In the genomic region with DNA sequence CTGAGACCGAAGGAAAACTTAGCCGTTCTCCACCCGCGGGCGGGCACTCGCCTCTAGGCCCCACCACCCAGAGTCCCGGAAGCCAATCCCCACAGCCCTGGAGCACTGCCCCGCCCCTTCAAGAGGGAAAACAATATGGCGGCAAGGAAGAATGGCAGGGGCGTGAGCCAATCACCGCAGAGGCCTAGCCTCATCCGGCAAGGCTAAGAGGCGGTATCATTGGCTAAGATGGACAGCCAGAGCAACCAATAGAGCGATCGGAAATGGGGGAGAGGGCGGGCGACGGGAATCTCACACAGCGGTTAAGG, we compare ENCODE assay signal across 8 cellular contexts. TPM values are rescaled to one million over a fixed set of nuclear protein-coding genes. Genes with fewer than 3 reads are reported as not detected.
DNase-seq lines count a peak whose midpoint lies in the region; ATAC-seq and TF ChIP-seq lines count a peak whose summit lies in the region.

No MANE protein-coding gene starts in this region.

- CTCF ChIA-PET in PC-3 (lab: Charles Lee): interaction anchor here (0.6 to 3.4 kb wide), 3 partner anchors 70 to 661 kb away, joined by 3 to 31 read pairs (median 6); a partner anchor contains a TSS

- intact Hi-C loops in PC-3 (cut with micrococcal nuclease) (loop anchor here (5.0 kb wide), 1 partner anchor 210 kb away; a partner anchor contains a TSS), esophagus squamous epithelium (cut with DNase I) (no loop called here)

- TF ChIP-seq CTCF in PC-3 (conservative IDR thresholded peaks at IDR 0.05; ENCODE audit: low read depth, low read length) (no peak), esophagus squamous epithelium (IDR thresholded peaks at IDR 0.05) (peak in 1 of 6 experiments; percentile 26)

- H3K27me3 ChIP-seq in PC-3 (ENCODE audit: low read length) (no peaks in the 10 kb centered on the region), esophagus squamous epithelium (no peaks in the 10 kb centered on the region), muscle layer of colon (ENCODE audit: control insufficient read depth in 1 of 2, insufficient read depth in 2 of 2, low read length in 2 of 2) (no peaks in the 10 kb centered on the region)

- no peaks in the 10 kb centered on the region for H3K9me2 ChIP-seq in PC-3 (replicated peaks; ENCODE audit: low read length)

- 0% methylated on average over 5 to 17 of the region's 19 CpGs for WGBS in esophagus squamous epithelium, 2 donors

- TSS peak; percentile 54 for BruUV-seq in PC-3 (replicated peaks; lab: Mats Ljungman, UMichigan)

- ATAC-seq in GM21737 (IDR thresholded peaks at IDR 0.05; ENCODE audit: unreplicated experiment): peak; percentile 73
- peak; percentile 74 for ATAC-seq in PC-3

- H3K9ac ChIP-seq in PC-3 (ENCODE audit: low read length): peak overlapping the region; percentile 88
- peak overlapping the region; percentile 94 for H3K9ac ChIP-seq in muscle layer of colon (ENCODE audit: low read length)

- no peaks in the 10 kb centered on the region for H3K36me3 ChIP-seq in PC-3 (ENCODE audit: low read depth, low read length)
- no peaks in the 10 kb centered on the region for H3K36me3 ChIP-seq in esophagus squamous epithelium
- peaks cover 4% of the 10 kb centered on the region for H3K36me3 ChIP-seq in muscle layer of colon (ENCODE audit: insufficient read depth, low read length)

- peak in 2 of 4 donors; percentile 53 to 55 for TF ChIP-seq POLR2A in esophagus squamous epithelium (IDR thresholded peaks at IDR 0.05)

- H2AFZ ChIP-seq in PC-3 (ENCODE audit: low read length): peak overlapping the region; percentile 99

- H3F3A ChIP-seq in PC-3 (ENCODE audit: low read length, unreplicated experiment): no peaks in the 10 kb centered on the region

- no peaks in the 10 kb centered on the region for H3K9me3 ChIP-seq in PC-3 (ENCODE audit: low read length)
- no peaks in the 10 kb centered on the region for H3K9me3 ChIP-seq in esophagus squamous epithelium
- no peaks in the 10 kb centered on the region for H3K9me3 ChIP-seq in muscle layer of colon (ENCODE audit: low read length)

- H3K79me2 ChIP-seq in PC-3 (ENCODE audit: low read length): peaks cover 72% of the 10 kb centered on the region

- POLR2A ChIA-PET in PC-3 (lab: Charles Lee; ENCODE audit: unreplicated experiment): interaction anchor here (0.6 to 1.0 kb wide), 3 partner anchors 107 to 1477 kb away, joined by 3 to 7 read pairs (median 3); no protein-coding TSS in a partner anchor

- H3K4me1 ChIP-seq in PC-3 (ENCODE audit: insufficient read depth, low read length) (peaks cover 14% of the 10 kb centered on the region), esophagus squamous epithelium (peaks cover 11 to 78% (median 41%) of the 10 kb centered on the region in 3 donors), muscle layer of colon (ENCODE audit: insufficient read depth, low read length) (peaks cover 34% of the 10 kb centered on the region)

- H3K4me2 ChIP-seq in PC-3 (ENCODE audit: low read length): peak overlapping the region; percentile 97

- DNase-seq in DMS53 (lab: John Stamatoyannopoulos, UW) (peak; percentile 99), KG1 (lab: John Stamatoyannopoulos, UW) (peak; percentile 98), PC-3 (peak; percentile 97), esophagus squamous epithelium (lab: John Stamatoyannopoulos, UW) (peak; percentile 95)
- DNase-seq in activated T-cell treated with anti-CD3 and anti-CD28 coated beads, Interleukin-2, amount 50 U/mL, for 48 hours: peak; percentile 99
- peak; percentile 89 to 94 for DNase-seq in stimulated activated CD8-positive, alpha-beta memory T cell treated with anti-CD3 and anti-CD28 coated beads, Interleukin-7, amount 100 ng/mL, for 1 hour (ENCODE audit: low read depth in 2 of 2)

- H3K27ac ChIP-seq in PC-3 (ENCODE audit: low read length) (no peak overlapping the region), esophagus squamous epithelium (peak overlapping the region; percentile 96 to 99 (median 98)), muscle layer of colon (ENCODE audit: low read depth, low read length) (peak overlapping the region; percentile 98)

- H3K4me3 ChIP-seq in PC-3 (ENCODE audit: low read length): peak overlapping the region; percentile 92
- peak overlapping the region; percentile 88 to 99 (median 92) for H3K4me3 ChIP-seq in esophagus squamous epithelium
- peak overlapping the region; percentile 97 to 100 for H3K4me3 ChIP-seq in muscle layer of colon (ENCODE audit: low read depth in 1 of 2, low read length in 2 of 2)

- peaks cover 17% of the 10 kb centered on the region; the same call in 1 of the 2 replicates for H4K20me1 ChIP-seq in PC-3 (ENCODE audit: low read length)

RNA-seq across cellular contexts. Expression of a gene that starts 0.5 kb away (rescaled TPM):
- 69.9 and 72.7 TPM in 2 replicates for total RNA-seq in PC-3 (2014; rRNA removed)
- 10 to 100 TPM; 68.0 to 85.6 (median 82.3) TPM for total RNA-seq in esophagus squamous epithelium

RNA-seq across cellular contexts. Expression of a gene that starts 1.8 kb away (rescaled TPM):
- total RNA-seq in PC-3 (2014; rRNA removed): 2.7 and 4.4 TPM in 2 replicates
- 1 to 10 TPM; 5.0 to 8.9 (median 6.8) TPM for total RNA-seq in esophagus squamous epithelium

RNA-seq across cellular contexts. Expression of a gene that starts 50.6 kb away (rescaled TPM):
- total RNA-seq in PC-3 (2014; rRNA removed) (1.6 and 1.9 TPM in 2 replicates), esophagus squamous epithelium (1 to 10 TPM in 2 of 4 donors, under 1 TPM in 1, not detected in 1; 0.23 to 1.9 (median 1.1) TPM)
